In the genomic region with DNA sequence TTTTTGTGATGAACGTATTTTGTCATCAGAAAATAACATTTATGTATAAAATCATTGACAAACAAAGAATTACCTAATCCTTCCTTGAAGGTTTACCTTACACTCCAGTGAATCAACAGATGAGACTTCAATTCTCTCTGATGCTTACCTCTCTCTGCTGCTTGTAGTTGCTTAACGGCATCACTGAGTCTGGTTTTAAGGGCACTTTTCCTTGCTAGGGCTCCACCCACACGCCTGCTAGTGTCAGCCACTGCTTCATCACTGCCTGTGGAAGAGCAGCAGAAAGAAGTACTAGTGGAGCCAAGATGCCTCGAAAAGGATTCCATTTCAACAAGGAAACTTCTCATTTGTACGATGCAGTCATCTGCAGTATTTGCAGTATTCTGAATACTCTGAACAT, we compare ENCODE assay signal across 11 cellular contexts.
DNase-seq lines count a peak whose midpoint lies in the region; ATAC-seq and TF ChIP-seq lines count a peak whose summit lies in the region.
"Had no signal": no experiment of that assay in that cellular context is flagged by ENCODE, and none has a peak within 500 bp of the region (broad histone marks: within the 10 kb centered on the region; RNA-seq: fewer than 3 reads in every experiment).

No MANE protein-coding gene starts in this region.

- peak overlapping the region; percentile 20; the same call in 1 of the 2 replicates for H2AK5ac ChIP-seq in IMR-90 (ENCODE audit: low read depth, low read length)

- peak overlapping the region; percentile 27 for H2BK5ac ChIP-seq in IMR-90 (ENCODE audit: low read depth, low read length, poor library complexity, severe bottlenecking)

- intact Hi-C loops in IMR-90 (cut with micrococcal nuclease) (no loop called here), esophagus muscularis mucosa (cut with DNase I) (no loop called here)

- H4K91ac ChIP-seq in IMR-90 (ENCODE audit: insufficient read depth, low read depth, low read length), result peak overlapping the region; percentile 56; the same call in 1 of the 2 replicates

- H3K9ac ChIP-seq in IMR-90 (ENCODE audit: low read depth, low read length), result peak overlapping the region; percentile 7; the same call in 1 of the 2 replicates
- H3K9ac ChIP-seq in mucosa of rectum (ENCODE audit: low read depth in 1 of 2, low read length in 2 of 2), result no peak overlapping the region

- no peak for TF ChIP-seq POLR2A in IMR-90 (IDR thresholded peaks at IDR 0.05; ENCODE audit: low read depth, low read length)
- no peak for TF ChIP-seq POLR2A in esophagus muscularis mucosa (IDR thresholded peaks at IDR 0.05; ENCODE audit: low read depth)

- H2AFZ ChIP-seq in IMR-90 (replicated peaks; ENCODE audit: low read length, poor library complexity), result peak overlapping the region; percentile 53

- TF ChIP-seq CTCF in AG10803 (conservative IDR thresholded peaks at IDR 0.05; ENCODE audit: low read length), result peak; percentile 28
- TF ChIP-seq CTCF in IMR-90 (conservative IDR thresholded peaks at IDR 0.05; ENCODE audit: low read depth, low read length), result no peak
- TF ChIP-seq CTCF in esophagus muscularis mucosa (IDR thresholded peaks at IDR 0.05), result no peak

- H3K36me3 ChIP-seq in IMR-90 (ENCODE audit: control insufficient read depth, insufficient read depth, low read length) (peaks cover 14% of the 10 kb centered on the region), esophagus muscularis mucosa (peaks cover 10 to 75% (median 41%) of the 10 kb centered on the region in 4 donors), mucosa of rectum (ENCODE audit: control insufficient read depth in 2 of 2, insufficient read depth in 2 of 2, low read length in 2 of 2) (no peaks in the 10 kb centered on the region)

- peak overlapping the region; percentile 74 for H3K4ac ChIP-seq in IMR-90 (ENCODE audit: low read depth, low read length)

- H2AK9ac ChIP-seq in IMR-90 (replicated peaks; ENCODE audit: low read depth, low read length, poor library complexity), result no peak overlapping the region

- no peak overlapping the region for H3K4me3 ChIP-seq in AG10803 (ENCODE audit: low read length)
- no peak overlapping the region for H3K4me3 ChIP-seq in IMR-90 (ENCODE audit: insufficient read depth, low read depth, low read length)
- H3K4me3 ChIP-seq in esophagus muscularis mucosa, result no peak overlapping the region
- H3K4me3 ChIP-seq in mucosa of rectum (ENCODE audit: low read length in 2 of 2), result no peak overlapping the region
- H3K4me3 ChIP-seq: tibial artery had no signal

- TF ChIP-seq RAD21 in IMR-90 (IDR thresholded peaks at IDR 0.05; ENCODE audit: low read length), result no peak

- H2BK15ac ChIP-seq in IMR-90 (ENCODE audit: low read depth, low read length), result 0 out of 3 replicates have a peak overlapping the region, but pooled peaks have one; percentile 15

- peak overlapping the region; percentile 0; the same call in 1 of the 2 replicates for H3K56ac ChIP-seq in IMR-90 (ENCODE audit: extremely low read depth, insufficient read depth, low read length)

- H4K5ac ChIP-seq in IMR-90 (ENCODE audit: low read depth, low read length), result peak overlapping the region; percentile 11; the same call in 1 of the 2 replicates

- peak overlapping the region in 1 of 2 experiments; percentile 68; a peak in 2 of 4 replicates for H4K8ac ChIP-seq in IMR-90 (ENCODE audit: low read depth in 2 of 2, low read length in 2 of 2)

- CTCF ChIA-PET in IMR-90 (lab: Yijun Ruan, JAX), result no interaction called here

- H3K4me2 ChIP-seq in IMR-90 (ENCODE audit: low read depth, low read length), result no peak overlapping the region

- dilution Hi-C loops in IMR-90 (cut with HindIII; ENCODE audit: low sequenced_read_pairs, unreplicated experiment), result no loop called here

- no peaks in the 10 kb centered on the region for H3K79me1 ChIP-seq in IMR-90 (ENCODE audit: low read depth in 1 of 2, low read length in 2 of 2)

- H3K18ac ChIP-seq in IMR-90 (ENCODE audit: low read depth, low read length), result peak overlapping the region; percentile 14

- POLR2A ChIA-PET in IMR-90 (lab: Charles Lee; ENCODE audit: unreplicated experiment), result no interaction called here

- in situ Hi-C loops in IMR-90 (cut with MboI; ENCODE audit: low sequenced_read_pairs), result no loop called here

- WGBS in IMR-90 (ENCODE audit: extremely low coverage in 2 of 2, insufficient read length in 1 of 2), 2 experiments, result 43% methylated on average over 1 of the region's 5 CpGs; no CpG with 5 or more reads in 1 of the 2 experiments
- 39% methylated on average over 5 of the region's 5 CpGs for WGBS in esophagus muscularis mucosa

- H2BK20ac ChIP-seq in IMR-90 (ENCODE audit: low read depth, low read length), result peak overlapping the region; percentile 75; the same call in 1 of the 2 replicates

- H3K14ac ChIP-seq in IMR-90 (replicated peaks; ENCODE audit: low read depth, low read length), result peak overlapping the region; percentile 29; the same call in 1 of the 2 replicates

- ATAC-seq in IMR-90 (ENCODE audit: low read depth), result peak; percentile 52

- no TSS peak for BruUV-seq in IMR-90 (replicated peaks; lab: Mats Ljungman, UMichigan)

- H2BK120ac ChIP-seq in IMR-90 (ENCODE audit: low read depth, low read length), result peak overlapping the region; percentile 61; the same call in 1 of the 2 replicates

- no peaks in the 10 kb centered on the region for H4K20me1 ChIP-seq in IMR-90 (ENCODE audit: insufficient read depth, low read length)

- H3K4me1 ChIP-seq in IMR-90 (ENCODE audit: control insufficient read depth, insufficient read depth, low read length) (peaks cover 10% of the 10 kb centered on the region), esophagus muscularis mucosa (peaks cover 0 to 39% (median 33%) of the 10 kb centered on the region in 4 donors), mucosa of rectum (ENCODE audit: control insufficient read depth in 2 of 2, insufficient read depth in 2 of 2, low read length in 2 of 2) (no peaks in the 10 kb centered on the region)

- no peak overlapping the region for H3K23ac ChIP-seq in IMR-90 (ENCODE audit: low read depth, low read length)

- H3K9me3 ChIP-seq in IMR-90 (ENCODE audit: control insufficient read depth, insufficient read depth, low read length) (no peaks in the 10 kb centered on the region), esophagus muscularis mucosa (no peaks in the 10 kb centered on the region), mucosa of rectum (ENCODE audit: control insufficient read depth in 2 of 2, low read length in 2 of 2) (no peaks in the 10 kb centered on the region)
- H3K9me3 ChIP-seq: tibial artery had no signal

- H3K27me3 ChIP-seq in IMR-90 (ENCODE audit: control insufficient read depth, insufficient read depth, low read length), result no peaks in the 10 kb centered on the region
- H3K27me3 ChIP-seq in esophagus muscularis mucosa, result no peaks in the 10 kb centered on the region
- H3K27me3 ChIP-seq in mucosa of rectum (ENCODE audit: control insufficient read depth in 2 of 2, insufficient read depth in 2 of 2, low read length in 2 of 2), result no peaks in the 10 kb centered on the region
- H3K27me3 ChIP-seq: tibial artery had no signal

- peak overlapping the region; percentile 56; the same call in 1 of the 2 replicates for H3K27ac ChIP-seq in IMR-90 (ENCODE audit: insufficient read depth, low read length)
- peak overlapping the region; percentile 49 to 78 (median 76) for H3K27ac ChIP-seq in esophagus muscularis mucosa (replicated peaks in 1 of 4)
- H3K27ac ChIP-seq in mucosa of rectum (ENCODE audit: low read depth in 2 of 2, low read length in 2 of 2), result peak overlapping the region; percentile 56 to 66

- TF ChIP-seq EP300 in esophagus muscularis mucosa (IDR thresholded peaks at IDR 0.05), result no peak

- H3K9me1 ChIP-seq in IMR-90 (ENCODE audit: insufficient read depth, low read length), result peaks cover 9% of the 10 kb centered on the region

- DNase-seq in AG10803 (ENCODE audit: low read depth), result peak; percentile 68
- peak; percentile 47 for DNase-seq in IMR-90
- no peak for DNase-seq in esophagus muscularis mucosa (ENCODE audit: extremely low spot score)
- no peak for DNase-seq in NCI-H146 treated with DMSO at 0.1 percent for 48 hours (lab: John Stamatoyannopoulos, UW; ENCODE audit: unreplicated experiment)
- no peak for DNase-seq in activated gamma-delta T cell (lab: John Stamatoyannopoulos, UW)
- no peak for DNase-seq in amygdala (lab: John Stamatoyannopoulos, UW)
- no peak for DNase-seq in activated naive CD4-positive, alpha-beta T cell (lab: John Stamatoyannopoulos, UW)
- DNase-seq: activated naive CD4-positive, alpha-beta T cell treated with anti-CD3 and anti-CD28 coated beads for 36 hours; NCI-H1436 treated with DMSO at 0.1 percent for 48 hours; tibial artery had no signal

TF ChIP-seq in IMR-90, 13 proteins besides CTCF, POLR2A, EP300 and RAD21:
- no peak for TF ChIP-seq CHD1 (IDR thresholded peaks at IDR 0.05; ENCODE audit: low read depth, low read length)

Comparison
In these comparisons a context has a peak if more than half of its experiments do, and no peak if none do; other contexts are left out.
1. DNase-seq: peak in AG10803 (single experiment) and IMR-90 (single experiment); none in esophagus muscularis mucosa (single experiment), NCI-H146 treated with DMSO at 0.1 percent for 48 hours (single experiment), activated gamma-delta T cell (single experiment), amygdala (0 of 56) and activated naive CD4-positive, alpha-beta T cell (0 of 4).
2. Peak in every context shown above with its lines, with median percentiles within 50 percentile points of each other: H3K27ac ChIP-seq.